Comparison of ENCODE assay signal across 10 cellular contexts in the genomic region with DNA sequence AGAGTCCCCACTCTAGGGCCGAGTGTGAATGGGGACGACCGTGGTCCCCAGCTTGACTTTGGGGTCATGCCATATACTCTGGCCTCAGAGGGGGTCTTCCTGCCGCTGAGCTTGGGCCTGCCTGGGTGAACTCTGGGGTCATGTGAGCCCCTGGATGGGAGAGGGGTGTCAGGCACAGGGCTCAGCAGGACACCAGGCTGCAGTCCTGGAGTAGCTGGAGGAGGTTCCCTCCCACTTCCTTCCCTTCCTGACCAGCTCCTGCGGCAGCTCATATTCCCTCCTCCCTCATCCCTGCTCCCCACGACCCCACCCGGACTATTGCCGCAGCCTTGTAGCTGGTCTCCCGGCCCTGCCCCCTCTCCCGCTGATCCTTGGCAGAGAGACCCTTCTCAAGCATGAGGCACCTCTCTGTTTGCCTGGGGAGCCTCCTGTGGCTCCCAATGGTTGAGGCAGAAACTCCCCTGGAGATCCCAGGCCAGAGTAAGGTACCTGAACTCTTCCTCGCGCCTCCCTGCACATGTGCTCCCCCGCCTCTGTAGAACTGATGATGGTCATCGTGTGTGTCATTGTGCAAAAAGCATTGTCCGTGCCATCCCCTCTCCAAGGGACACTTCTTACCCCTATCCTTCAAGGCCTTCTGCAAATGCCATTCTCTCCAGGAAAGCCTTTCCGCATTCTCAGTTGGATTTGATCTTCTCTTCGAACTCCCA. TPM values are rescaled to one million over a fixed set of nuclear protein-coding genes. Genes with fewer than 3 reads are reported as not detected.
DNase-seq lines count a peak whose midpoint lies in the region; TF ChIP-seq lines count a peak whose summit lies in the region.
"Had no signal": no experiment of that assay in that cellular context is flagged by ENCODE, and none has a peak within 500 bp of the region (broad histone marks: within the 10 kb centered on the region; RNA-seq: fewer than 3 reads in every experiment).

No MANE protein-coding gene starts in this region.

- peak overlapping the region in 1 of 2 experiments; percentile 87 for H3K18ac ChIP-seq in mesenchymal stem cell (ENCODE audit: low read depth in 1 of 2, low read length in 2 of 2)

- no peak overlapping the region for H2AK5ac ChIP-seq in mesenchymal stem cell (ENCODE audit: low read length, severe bottlenecking)

- H3K27me3 Mint-ChIP-seq in activated CD4-positive, alpha-beta T cell treated with anti-CD3 and anti-CD28 coated beads, Interleukin-2, amount 10 ng/mL, durations not matched to agents 24 days and 14 days: no peaks in the 10 kb centered on the region
- no peaks in the 10 kb centered on the region for H3K27me3 Mint-ChIP-seq in Calu3 (ENCODE audit: unreplicated experiment)

- no peak for DNase-seq in activated CD4-positive, alpha-beta T cell treated with anti-CD3 and anti-CD28 coated beads, Interleukin-2, amount 10 ng/mL, durations not matched to agents 24 days and 14 days
- no peak for DNase-seq in activated CD4-positive, alpha-beta T cell treated with anti-CD3 and anti-CD28 coated beads, Interleukin-2, amount 50 U/mL, for 4 hours
- DNase-seq in cardiac fibroblast (ENCODE audit: low read depth in 2 of 2) (peak in 1 of 2 donors; percentile 31), mesenchymal stem cell (peak; percentile 30), testis (no peak), GM19240 (ENCODE audit: insufficient read length, low spot score) (no peak), CD1c-positive myeloid dendritic cell (ENCODE audit: extremely low spot score) (no peak), Calu3 (no peak)

- peak overlapping the region; percentile 100 for H3K27ac Mint-ChIP-seq in activated CD4-positive, alpha-beta T cell treated with anti-CD3 and anti-CD28 coated beads, Interleukin-2, amount 10 ng/mL, durations not matched to agents 24 days and 14 days
- H3K27ac Mint-ChIP-seq in Calu3 (ENCODE audit: unreplicated experiment): no peak overlapping the region

- TF ChIP-seq CTCF in cardiac fibroblast (IDR thresholded peaks at IDR 0.05; ENCODE audit: low read depth, low read length) (no peak), testis (IDR thresholded peaks at IDR 0.05) (no peak), Calu3 (IDR thresholded peaks at IDR 0.05; ENCODE audit: unreplicated experiment) (no peak)

- no peaks in the 10 kb centered on the region for H3K79me1 ChIP-seq in mesenchymal stem cell (replicated peaks; ENCODE audit: low read length, poor library complexity, severe bottlenecking)

- no peak for TF ChIP-seq POLR2A in testis (IDR thresholded peaks at IDR 0.05)

- H3K23ac ChIP-seq in mesenchymal stem cell (ENCODE audit: low read length in 2 of 2): peak overlapping the region in 1 of 2 experiments; percentile 65

- intact Hi-C loops in activated CD4-positive, alpha-beta T cell treated with anti-CD3 and anti-CD28 coated beads, Interleukin-2, amount 10 ng/mL, durations not matched to agents 24 days and 14 days (cut with micrococcal nuclease): no loop called here
- intact Hi-C loops in testis (cut with DNase I; ENCODE audit: low total_unique reads) (no loop called here), Calu3 (cut with micrococcal nuclease; ENCODE audit: unreplicated experiment) (no loop called here)

- H3K27me3 ChIP-seq in mesenchymal stem cell (ENCODE audit: control insufficient read depth in 1 of 2, insufficient read depth in 1 of 2, low read length in 2 of 2) (peaks cover 0 to 3% of the 10 kb centered on the region in 2 experiments), testis (no peaks in the 10 kb centered on the region)

- H3K4me3 Mint-ChIP-seq in activated CD4-positive, alpha-beta T cell treated with anti-CD3 and anti-CD28 coated beads, Interleukin-2, amount 10 ng/mL, durations not matched to agents 24 days and 14 days: peak overlapping the region; percentile 100
- H3K4me3 Mint-ChIP-seq in Calu3 (ENCODE audit: low read depth, unreplicated experiment): no peak overlapping the region

- peak overlapping the region; percentile 90 for H3K9ac ChIP-seq in mesenchymal stem cell (ENCODE audit: low read length)

- no peak overlapping the region for H2BK15ac ChIP-seq in mesenchymal stem cell (ENCODE audit: low read depth, poor library complexity, severe bottlenecking)

- H3K9me3 ChIP-seq in mesenchymal stem cell (ENCODE audit: control insufficient read depth, low read length): no peaks in the 10 kb centered on the region
- H3K9me3 ChIP-seq in testis: no peaks in the 10 kb centered on the region

- peak overlapping the region; percentile 64 to 81 for H3K4me3 ChIP-seq in cardiac fibroblast (replicated peaks in 1 of 2; ENCODE audit: low read depth in 2 of 2, low read length in 2 of 2)
- peak overlapping the region in 1 of 2 experiments; percentile 92 for H3K4me3 ChIP-seq in mesenchymal stem cell (ENCODE audit: insufficient read depth in 1 of 2, low read depth in 1 of 2, low read length in 2 of 2)
- H3K4me3 ChIP-seq in testis: peak overlapping the region; percentile 64 to 71

- H3K4me2 ChIP-seq in mesenchymal stem cell (ENCODE audit: low read length, poor library complexity, severe bottlenecking): no peak overlapping the region

- peaks cover 71% of the 10 kb centered on the region for H3K4me1 Mint-ChIP-seq in activated CD4-positive, alpha-beta T cell treated with anti-CD3 and anti-CD28 coated beads, Interleukin-2, amount 10 ng/mL, durations not matched to agents 24 days and 14 days
- H3K4me1 Mint-ChIP-seq in Calu3 (ENCODE audit: low read depth, unreplicated experiment): peaks cover 10% of the 10 kb centered on the region

- H4K8ac ChIP-seq in mesenchymal stem cell (ENCODE audit: low read length): no peak overlapping the region

- peak overlapping the region in 1 of 2 experiments; percentile 80 for H2BK12ac ChIP-seq in mesenchymal stem cell (ENCODE audit: low read length in 2 of 2)

- H3K36me3 ChIP-seq in mesenchymal stem cell (ENCODE audit: control insufficient read depth in 1 of 2, insufficient read depth in 2 of 2, low read depth in 1 of 2, low read length in 2 of 2): no peaks in the 10 kb centered on the region
- H3K36me3 ChIP-seq in testis (ENCODE audit: low read depth, missing control alignments): no peaks in the 10 kb centered on the region

- no peak overlapping the region for H2BK5ac ChIP-seq in mesenchymal stem cell (ENCODE audit: low read depth, low read length, poor library complexity, severe bottlenecking)

- H3K9me3 Mint-ChIP-seq in activated CD4-positive, alpha-beta T cell treated with anti-CD3 and anti-CD28 coated beads, Interleukin-2, amount 10 ng/mL, durations not matched to agents 24 days and 14 days: no peaks in the 10 kb centered on the region
- H3K9me3 Mint-ChIP-seq in Calu3 (ENCODE audit: low read depth, unreplicated experiment): no peaks in the 10 kb centered on the region

- H3K4me1 ChIP-seq in mesenchymal stem cell (ENCODE audit: control insufficient read depth, insufficient read depth, low read depth, low read length) (peaks cover 16% of the 10 kb centered on the region), testis (no peaks in the 10 kb centered on the region)

- WGBS in mesenchymal stem cell: 49% methylated on average over 16 of the region's 17 CpGs
- WGBS in testis, 2 donors: 69 to 82% methylated on average over 16 to 17 of the region's 17 CpGs

- no peak overlapping the region for H2AFZ ChIP-seq in mesenchymal stem cell (ENCODE audit: low read depth, low read length)

- H2BK120ac ChIP-seq in mesenchymal stem cell (ENCODE audit: low read depth, low read length): no peak overlapping the region

- CTCF ChIA-PET in Calu3 (lab: Charles Lee): no interaction called here

- H3K27ac ChIP-seq in mesenchymal stem cell (ENCODE audit: low read length, poor library complexity, severe bottlenecking): no peak overlapping the region
- peak overlapping the region; percentile 68 to 82 for H3K27ac ChIP-seq in testis
- H3K27ac ChIP-seq: RWPE1 had no signal

- H3K4ac ChIP-seq in mesenchymal stem cell (ENCODE audit: low read depth in 1 of 2, low read length in 2 of 2): peak overlapping the region in 1 of 2 experiments; percentile 82

- no peak overlapping the region for H4K91ac ChIP-seq in mesenchymal stem cell (ENCODE audit: low read length)

- H3K14ac ChIP-seq in mesenchymal stem cell (ENCODE audit: low read length in 2 of 2): peak overlapping the region in 1 of 2 experiments; percentile 50

- H3K36me3 Mint-ChIP-seq in activated CD4-positive, alpha-beta T cell treated with anti-CD3 and anti-CD28 coated beads, Interleukin-2, amount 10 ng/mL, durations not matched to agents 24 days and 14 days (ENCODE audit: low read depth): peaks cover 42% of the 10 kb centered on the region
- peaks cover 8% of the 10 kb centered on the region for H3K36me3 Mint-ChIP-seq in Calu3 (ENCODE audit: insufficient read depth, unreplicated experiment)

- BruUV-seq in Calu3 (replicated peaks; lab: Mats Ljungman, UMichigan): no TSS peak

RNA-seq across cellular contexts. Expression of gene TNFRSF1B, which starts 1.8 kb away (rescaled TPM):
- total RNA-seq in activated CD4-positive, alpha-beta T cell treated with anti-CD3 and anti-CD28 coated beads, Interleukin-2, amount 10 ng/mL, durations not matched to agents 24 days and 14 days: 145 TPM in 2 replicates
- 35.0 TPM for polyA plus RNA-seq in mesenchymal stem cell (2013, experiment 1 of 2)
- 35.2 TPM for polyA plus RNA-seq in mesenchymal stem cell (2013, experiment 2 of 2)
- 1 to 10 TPM; 7.7 to 8.0 TPM for total RNA-seq in testis
- 10.6 TPM for polyA plus RNA-seq in testis (ENCODE audit: insufficient read depth, low read depth, low replicate concordance)
- total RNA-seq in Calu3 (2022): 1.3 and 2.9 TPM in 2 replicates
- total RNA-seq: A673 had no signal

Comparison
In these comparisons a context has a peak if more than half of its experiments do, and no peak if none do; other contexts are left out.
1. RNA of gene TNFRSF1B, which starts 1.8 kb away (total RNA-seq): 145 TPM in activated CD4-positive, alpha-beta T cell treated with anti-CD3 and anti-CD28 coated beads, Interleukin-2, amount 10 ng/mL, durations not matched to agents 24 days and 14 days; 7.7 to 8.0 TPM in testis and 1.3 to 2.9 TPM in Calu3; every median in the first group is over 10 times any median in the second.